ENCODE assay signal across 1 cellular context in the genomic region with DNA sequence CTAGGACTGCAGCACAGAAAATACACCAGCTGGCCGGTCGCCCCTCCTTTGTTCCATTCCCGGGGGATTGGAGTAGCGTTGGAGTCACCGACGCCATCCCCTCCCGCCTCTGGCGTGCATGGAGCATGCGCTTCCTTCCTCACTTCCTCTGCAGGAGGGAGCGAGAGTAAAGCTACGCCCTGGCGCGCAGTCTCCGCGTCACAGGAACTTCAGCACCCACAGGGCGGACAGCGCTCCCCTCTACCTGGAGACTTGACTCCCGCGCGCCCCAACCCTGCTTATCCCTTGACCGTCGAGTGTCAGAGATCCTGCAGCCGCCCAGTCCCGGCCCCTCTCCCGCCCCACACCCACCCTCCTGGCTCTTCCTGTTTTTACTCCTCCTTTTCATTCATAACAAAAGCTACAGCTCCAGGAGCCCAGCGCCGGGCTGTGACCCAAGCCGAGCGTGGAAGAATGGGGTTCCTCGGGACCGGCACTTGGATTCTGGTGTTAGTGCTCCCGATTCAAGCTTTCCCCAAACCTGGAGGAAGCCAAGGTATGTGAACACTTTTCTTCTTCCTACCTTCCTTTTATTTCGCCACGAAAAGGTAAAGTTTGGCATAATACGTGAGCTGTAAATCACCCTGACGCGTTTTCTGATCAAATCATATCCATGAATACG.
TF ChIP-seq lines count a peak whose summit lies in the region.

TSS of gene SCG3 (plus strand) at position 201 of the 661 bp plus-strand sequence. CDS start at position 454, 253 bp downstream.

TF ChIP-seq in HepG2, 621 proteins besides CTCF, POLR2A, EP300 and RAD21 (continued from another document and continues in another):
- TF ChIP-seq ZNF614 (CRISPR knock-in tag; IDR thresholded peaks at IDR 0.05; ENCODE audit: borderline replicate concordance) (0 out of 2 replicates have a peak, but pooled peaks have one; percentile 54), CENPT (CRISPR knock-in tag; IDR thresholded peaks at IDR 0.05; ENCODE audit: low read depth) (0 out of 2 replicates have a peak, but pooled peaks have one; percentile 66), ZMAT3 (CRISPR knock-in tag; conservative IDR thresholded peaks at IDR 0.05) (peak; percentile 76; the same call in 1 of the 2 replicates), NR2F6 (IDR thresholded peaks at IDR 0.05) (no peak), NR2F6 (CRISPR knock-in tag; IDR thresholded peaks at IDR 0.05) (0 out of 2 replicates have a peak, but pooled peaks have one; percentile 14), REPIN1 (CRISPR knock-in tag; IDR thresholded peaks at IDR 0.05; ENCODE audit: borderline replicate concordance, low read depth) (peak; percentile 30; the same call in 1 of the 2 replicates), ZBTB7B (CRISPR knock-in tag; IDR thresholded peaks at IDR 0.05) (peak; percentile 51; the same call in 1 of the 2 replicates), MAZ (IDR thresholded peaks at IDR 0.05; ENCODE audit: borderline replicate concordance, low read depth, low read length) (no peak), MAZ (CRISPR knock-in tag; IDR thresholded peaks at IDR 0.05; ENCODE audit: low read depth) (0 out of 2 replicates have a peak, but pooled peaks have one; percentile 35), ZNF256 (CRISPR knock-in tag; conservative IDR thresholded peaks at IDR 0.05) (peak; percentile 91), HDAC2 (CRISPR knock-in tag; IDR thresholded peaks at IDR 0.05) (peak; percentile 80), CBFB (CRISPR knock-in tag; IDR thresholded peaks at IDR 0.05) (no peak), ZNF331 (CRISPR knock-in tag; IDR thresholded peaks at IDR 0.05) (peak; percentile 86), ZNF563 (CRISPR knock-in tag; IDR thresholded peaks at IDR 0.05) (peak; percentile 64; the same call in 1 of the 2 replicates), HNF4A (CRISPR knock-in tag; IDR thresholded peaks at IDR 0.05) (no peak), ZSCAN22 (CRISPR knock-in tag; IDR thresholded peaks at IDR 0.05) (no peak), ZSCAN9 (CRISPR knock-in tag; IDR thresholded peaks at IDR 0.05; ENCODE audit: borderline replicate concordance) (peak; percentile 83; the same call in 1 of the 2 replicates), THAP11 (CRISPR knock-in tag; IDR thresholded peaks at IDR 0.05) (0 out of 2 replicates have a peak, but pooled peaks have one; percentile 39), RFX1 (IDR thresholded peaks at IDR 0.05) (no peak), FOSL2 (CRISPR knock-in tag; IDR thresholded peaks at IDR 0.05) (peak; percentile 44), ETV5 (CRISPR knock-in tag; IDR thresholded peaks at IDR 0.05; ENCODE audit: borderline replicate concordance) (0 out of 2 replicates have a peak, but pooled peaks have one; percentile 19), ZNF329 (CRISPR knock-in tag; IDR thresholded peaks at IDR 0.05; ENCODE audit: low read depth) (0 out of 2 replicates have a peak, but pooled peaks have one; percentile 37), ISX (CRISPR knock-in tag; conservative IDR thresholded peaks at IDR 0.05) (peak; percentile 75; the same call in 1 of the 2 replicates), ZBTB8A (CRISPR knock-in tag; IDR thresholded peaks at IDR 0.05; ENCODE audit: borderline replicate concordance, low read depth) (no peak), ZSCAN12 (CRISPR knock-in tag; IDR thresholded peaks at IDR 0.05) (peak; percentile 86), DNMT3B (CRISPR knock-in tag; conservative IDR thresholded peaks at IDR 0.05) (no peak), ZFP36L2 (CRISPR knock-in tag; IDR thresholded peaks at IDR 0.05) (0 out of 2 replicates have a peak, but pooled peaks have one; percentile 77), TFDP2 (CRISPR knock-in tag; IDR thresholded peaks at IDR 0.05) (0 out of 2 replicates have a peak, but pooled peaks have one; percentile 37), ATAD3A (CRISPR knock-in tag; IDR thresholded peaks at IDR 0.05) (0 out of 2 replicates have a peak, but pooled peaks have one; percentile 90), ZNF749 (CRISPR knock-in tag; IDR thresholded peaks at IDR 0.05; ENCODE audit: borderline replicate concordance) (peak; percentile 87; the same call in 1 of the 2 replicates), WIZ (CRISPR knock-in tag; IDR thresholded peaks at IDR 0.05) (peak; percentile 98), HINFP (CRISPR knock-in tag; IDR thresholded peaks at IDR 0.05; ENCODE audit: low read depth) (0 out of 2 replicates have a peak, but pooled peaks have one; percentile 28), KLF11 (CRISPR knock-in tag; IDR thresholded peaks at IDR 0.05) (peak; percentile 88; the same call in 1 of the 2 replicates), ZNF772 (CRISPR knock-in tag; IDR thresholded peaks at IDR 0.05) (peak; percentile 60; the same call in 1 of the 2 replicates), ZNF414 (CRISPR knock-in tag; IDR thresholded peaks at IDR 0.05) (no peak), NFAT5 (CRISPR knock-in tag; IDR thresholded peaks at IDR 0.05) (peak; percentile 83; the same call in 1 of the 2 replicates), ZNF557 (CRISPR knock-in tag; IDR thresholded peaks at IDR 0.05) (peak; percentile 69; the same call in 1 of the 2 replicates), ZNF768 (CRISPR knock-in tag; IDR thresholded peaks at IDR 0.05) (peak; percentile 70; the same call in 1 of the 2 replicates)
- TF ChIP-seq, protein P1, sequence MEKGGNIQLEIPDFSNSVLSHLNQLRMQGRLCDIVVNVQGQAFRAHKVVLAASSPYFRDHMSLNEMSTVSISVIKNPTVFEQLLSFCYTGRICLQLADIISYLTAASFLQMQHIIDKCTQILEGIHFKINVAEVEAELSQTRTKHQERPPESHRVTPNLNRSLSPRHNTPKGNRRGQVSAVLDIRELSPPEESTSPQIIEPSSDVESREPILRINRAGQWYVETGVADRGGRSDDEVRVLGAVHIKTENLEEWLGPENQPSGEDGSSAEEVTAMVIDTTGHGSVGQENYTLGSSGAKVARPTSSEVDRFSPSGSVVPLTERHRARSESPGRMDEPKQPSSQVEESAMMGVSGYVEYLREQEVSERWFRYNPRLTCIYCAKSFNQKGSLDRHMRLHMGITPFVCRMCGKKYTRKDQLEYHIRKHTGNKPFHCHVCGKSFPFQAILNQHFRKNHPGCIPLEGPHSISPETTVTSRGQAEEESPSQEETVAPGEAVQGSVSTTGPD (CRISPR knock-in tag; IDR thresholded peaks at IDR 0.05) = no peak
- TF ChIP-seq, protein P2, sequence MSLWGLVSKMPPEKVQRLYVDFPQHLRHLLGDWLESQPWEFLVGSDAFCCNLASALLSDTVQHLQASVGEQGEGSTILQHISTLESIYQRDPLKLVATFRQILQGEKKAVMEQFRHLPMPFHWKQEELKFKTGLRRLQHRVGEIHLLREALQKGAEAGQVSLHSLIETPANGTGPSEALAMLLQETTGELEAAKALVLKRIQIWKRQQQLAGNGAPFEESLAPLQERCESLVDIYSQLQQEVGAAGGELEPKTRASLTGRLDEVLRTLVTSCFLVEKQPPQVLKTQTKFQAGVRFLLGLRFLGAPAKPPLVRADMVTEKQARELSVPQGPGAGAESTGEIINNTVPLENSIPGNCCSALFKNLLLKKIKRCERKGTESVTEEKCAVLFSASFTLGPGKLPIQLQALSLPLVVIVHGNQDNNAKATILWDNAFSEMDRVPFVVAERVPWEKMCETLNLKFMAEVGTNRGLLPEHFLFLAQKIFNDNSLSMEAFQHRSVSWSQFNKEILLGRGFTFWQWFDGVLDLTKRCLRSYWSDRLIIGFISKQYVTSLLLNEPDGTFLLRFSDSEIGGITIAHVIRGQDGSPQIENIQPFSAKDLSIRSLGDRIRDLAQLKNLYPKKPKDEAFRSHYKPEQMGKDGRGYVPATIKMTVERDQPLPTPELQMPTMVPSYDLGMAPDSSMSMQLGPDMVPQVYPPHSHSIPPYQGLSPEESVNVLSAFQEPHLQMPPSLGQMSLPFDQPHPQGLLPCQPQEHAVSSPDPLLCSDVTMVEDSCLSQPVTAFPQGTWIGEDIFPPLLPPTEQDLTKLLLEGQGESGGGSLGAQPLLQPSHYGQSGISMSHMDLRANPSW (CRISPR knock-in tag; IDR thresholded peaks at IDR 0.05; ENCODE audit: borderline replicate concordance) = no peak
- TF ChIP-seq, protein P3, sequence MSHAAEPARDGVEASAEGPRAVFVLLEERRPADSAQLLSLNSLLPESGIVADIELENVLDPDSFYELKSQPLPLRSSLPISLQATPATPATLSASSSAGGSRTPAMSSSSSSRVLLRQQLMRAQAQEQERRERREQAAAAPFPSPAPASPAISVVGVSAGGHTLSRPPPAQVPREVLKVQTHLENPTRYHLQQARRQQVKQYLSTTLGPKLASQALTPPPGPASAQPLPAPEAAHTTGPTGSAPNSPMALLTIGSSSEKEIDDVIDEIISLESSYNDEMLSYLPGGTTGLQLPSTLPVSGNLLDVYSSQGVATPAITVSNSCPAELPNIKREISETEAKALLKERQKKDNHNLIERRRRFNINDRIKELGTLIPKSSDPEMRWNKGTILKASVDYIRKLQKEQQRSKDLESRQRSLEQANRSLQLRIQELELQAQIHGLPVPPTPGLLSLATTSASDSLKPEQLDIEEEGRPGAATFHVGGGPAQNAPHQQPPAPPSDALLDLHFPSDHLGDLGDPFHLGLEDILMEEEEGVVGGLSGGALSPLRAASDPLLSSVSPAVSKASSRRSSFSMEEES (CRISPR knock-in tag; IDR thresholded peaks at IDR 0.05) = peak; percentile 58; the same call in 1 of the 2 replicates
